1 cellular context compared by ENCODE assay signal in the genomic region with DNA sequence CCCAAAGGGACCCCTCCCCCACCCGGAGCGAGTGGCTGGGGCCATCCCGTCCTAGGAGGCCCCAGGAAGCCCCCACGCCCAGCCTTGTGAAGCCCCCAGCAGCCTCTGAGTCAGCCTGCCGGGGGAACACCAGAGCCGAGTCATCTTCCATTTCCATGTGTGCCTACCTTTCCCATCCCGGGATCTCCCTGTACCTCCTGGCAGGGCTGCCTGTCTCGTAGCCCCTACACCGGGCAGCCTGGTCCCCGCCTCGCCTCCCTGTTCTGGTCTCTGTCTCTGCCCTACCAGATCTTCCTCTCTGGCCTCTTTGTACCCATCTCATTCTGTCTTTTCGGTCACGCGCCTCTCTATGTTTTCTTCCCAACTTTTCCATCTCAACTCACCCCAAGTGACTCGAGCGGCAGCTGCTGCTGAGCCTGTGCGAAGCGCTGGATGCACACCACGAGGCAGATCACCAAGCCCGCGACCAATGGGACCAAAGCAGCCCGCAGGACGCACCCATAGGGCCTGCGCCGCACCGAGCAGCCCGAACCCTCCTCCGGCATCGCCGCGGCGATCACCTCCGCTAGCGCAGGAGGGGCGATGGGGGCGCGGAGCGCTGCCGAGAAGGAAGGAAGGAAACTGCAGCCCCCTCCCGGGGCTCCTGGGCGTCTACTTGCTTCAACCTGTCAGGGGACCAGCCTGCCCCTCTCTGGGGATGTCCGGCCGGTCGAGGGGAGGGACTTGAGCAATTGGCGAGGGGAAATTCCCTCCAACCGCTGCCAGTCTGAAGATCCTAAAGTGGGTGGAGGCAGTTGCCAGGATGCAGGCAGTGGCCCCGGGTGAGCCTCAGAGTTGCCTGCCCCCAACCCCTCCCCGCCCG.
TF ChIP-seq lines count a peak whose summit lies in the region.

A gene with protein sequence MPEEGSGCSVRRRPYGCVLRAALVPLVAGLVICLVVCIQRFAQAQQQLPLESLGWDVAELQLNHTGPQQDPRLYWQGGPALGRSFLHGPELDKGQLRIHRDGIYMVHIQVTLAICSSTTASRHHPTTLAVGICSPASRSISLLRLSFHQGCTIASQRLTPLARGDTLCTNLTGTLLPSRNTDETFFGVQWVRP (minus strand): TSS at position 693 of the 862 bp plus-strand sequence. CDS start 148 bp downstream, at position 545.

TF ChIP-seq in H1, 55 proteins besides CTCF, POLR2A, EP300 and RAD21 (continued from another document):
- TF ChIP-seq EGR1 (IDR thresholded peaks at IDR 0.05; ENCODE audit: borderline replicate concordance, low read depth, low read length) (no peak), CBX8 (IDR thresholded peaks at IDR 0.05; ENCODE audit: borderline replicate concordance, low read depth, low read length) (no peak), CBX5 (IDR thresholded peaks at IDR 0.05; ENCODE audit: low read depth, low read length) (no peak), POU5F1 (IDR thresholded peaks at IDR 0.05; ENCODE audit: low read depth, low read length) (no peak), CHD2 (IDR thresholded peaks at IDR 0.05; ENCODE audit: low read length) (no peak), YY1 (IDR thresholded peaks at IDR 0.05; ENCODE audit: low read depth, low read length) (no peak), SP4 (IDR thresholded peaks at IDR 0.05; ENCODE audit: low read length) (no peak), SRF (IDR thresholded peaks at IDR 0.05; ENCODE audit: low read depth, low read length) (no peak), RFX5 (IDR thresholded peaks at IDR 0.05; ENCODE audit: borderline replicate concordance, low read depth, low read length) (no peak), BRCA1 (IDR thresholded peaks at IDR 0.05; ENCODE audit: low read depth, low read length) (no peak), CEBPB (IDR thresholded peaks at IDR 0.05; ENCODE audit: low read depth, low read length) (no peak), JUN (IDR thresholded peaks at IDR 0.05; ENCODE audit: low read depth, low read length) (no peak), KDM1A (IDR thresholded peaks at IDR 0.05; ENCODE audit: borderline replicate concordance, low read length) (no peak), RXRA (IDR thresholded peaks at IDR 0.05; ENCODE audit: insufficient read depth, low read depth, low read length) (no peak), TAF7 (optimal IDR thresholded peaks at IDR 0.05; ENCODE audit: borderline replicate concordance, low read depth, low read length) (no peak), JUND (IDR thresholded peaks at IDR 0.05; ENCODE audit: low read length) (no peak), CTBP2 (IDR thresholded peaks at IDR 0.05; ENCODE audit: borderline replicate concordance, insufficient read depth, insufficient read length, low read length) (no peak), EZH2 (IDR thresholded peaks at IDR 0.05; ENCODE audit: low read depth, low read length, severe bottlenecking) (peak; percentile 53), KDM5A (IDR thresholded peaks at IDR 0.05; ENCODE audit: low read length) (no peak), SIRT6 (IDR thresholded peaks at IDR 0.05; ENCODE audit: low read length) (no peak), ZNF274 (IDR thresholded peaks at IDR 0.05; ENCODE audit: borderline replicate concordance, extremely low read depth, low read length) (no peak), SAP30 (IDR thresholded peaks at IDR 0.05; ENCODE audit: insufficient read depth, insufficient replicate concordance, low read length) (no peak), SIN3A (conservative IDR thresholded peaks at IDR 0.05 in 1 of 2, IDR thresholded peaks at IDR 0.05 in 1 of 2; ENCODE audit: low read depth in 1 of 2, low read length in 2 of 2) (no peak; a peak in 1 of 4 replicates), BCL11A (IDR thresholded peaks at IDR 0.05; ENCODE audit: low read depth in 2 of 2, low read length in 2 of 2) (no peak), RBBP5 (IDR thresholded peaks at IDR 0.05; ENCODE audit: borderline replicate concordance, low read depth, low read length) (no peak; the same call in 1 of the 2 replicates), KDM4A (IDR thresholded peaks at IDR 0.05; ENCODE audit: low read depth, low read length, severe bottlenecking) (peak; percentile 74), GABPA (IDR thresholded peaks at IDR 0.05; ENCODE audit: borderline replicate concordance, insufficient read depth, low read length) (0 out of 2 replicates have a peak, but pooled peaks have one; percentile 8), PHF8 (conservative IDR thresholded peaks at IDR 0.05; ENCODE audit: low read depth, low read length) (0 out of 2 replicates have a peak, but pooled peaks have one; percentile 25), SP2 (IDR thresholded peaks at IDR 0.05; ENCODE audit: low read length) (no peak), TAF1 (IDR thresholded peaks at IDR 0.05; ENCODE audit: low read depth, low read length) (no peak)
- TF ChIP-seq, protein P1, sequence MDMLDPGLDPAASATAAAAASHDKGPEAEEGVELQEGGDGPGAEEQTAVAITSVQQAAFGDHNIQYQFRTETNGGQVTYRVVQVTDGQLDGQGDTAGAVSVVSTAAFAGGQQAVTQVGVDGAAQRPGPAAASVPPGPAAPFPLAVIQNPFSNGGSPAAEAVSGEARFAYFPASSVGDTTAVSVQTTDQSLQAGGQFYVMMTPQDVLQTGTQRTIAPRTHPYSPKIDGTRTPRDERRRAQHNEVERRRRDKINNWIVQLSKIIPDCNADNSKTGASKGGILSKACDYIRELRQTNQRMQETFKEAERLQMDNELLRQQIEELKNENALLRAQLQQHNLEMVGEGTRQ (IDR thresholded peaks at IDR 0.05; ENCODE audit: low read length): no peak
- TF ChIP-seq, protein P2, sequence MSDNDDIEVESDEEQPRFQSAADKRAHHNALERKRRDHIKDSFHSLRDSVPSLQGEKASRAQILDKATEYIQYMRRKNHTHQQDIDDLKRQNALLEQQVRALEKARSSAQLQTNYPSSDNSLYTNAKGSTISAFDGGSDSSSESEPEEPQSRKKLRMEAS (IDR thresholded peaks at IDR 0.05): peak; percentile 92
- TF ChIP-seq, protein P3, sequence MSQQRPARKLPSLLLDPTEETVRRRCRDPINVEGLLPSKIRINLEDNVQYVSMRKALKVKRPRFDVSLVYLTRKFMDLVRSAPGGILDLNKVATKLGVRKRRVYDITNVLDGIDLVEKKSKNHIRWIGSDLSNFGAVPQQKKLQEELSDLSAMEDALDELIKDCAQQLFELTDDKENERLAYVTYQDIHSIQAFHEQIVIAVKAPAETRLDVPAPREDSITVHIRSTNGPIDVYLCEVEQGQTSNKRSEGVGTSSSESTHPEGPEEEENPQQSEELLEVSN (IDR thresholded peaks at IDR 0.05): peak; percentile 85
